Comparison of ENCODE assay signal across 19 cellular contexts in genomic region chr21:35316933-35317332, GRCh38.
A peak's percentile ranks its signal among the peaks of the same experiment; 100 is the strongest.
DNase-seq lines count a peak whose midpoint lies in the region; ATAC-seq and TF ChIP-seq lines count a peak whose summit lies in the region.
"Had no signal": no experiment of that assay in that cellular context is flagged by ENCODE, and none has a peak within 500 bp of the region (broad histone marks: within the 10 kb centered on the region; RNA-seq: fewer than 3 reads in every experiment).

No MANE protein-coding gene starts in this region.

- H3K9me3 ChIP-seq in endodermal cell (ENCODE audit: control insufficient read depth, low read length): no peaks in the 10 kb centered on the region
- H3K9me3 ChIP-seq: prostate gland, spleen, upper lobe of left lung had no signal

- CTCF ChIA-PET in activated CD4-positive, alpha-beta T cell treated with anti-CD3 and anti-CD28 coated beads for 36 hours (lab: Charles Lee): interaction anchor here (0.6 kb wide), 1 partner anchor 17 kb away, joined by 3 read pairs; no protein-coding TSS in a partner anchor
- CTCF ChIA-PET in activated CD4-positive, alpha-beta T cell treated with anti-CD3 and anti-CD28 coated beads, Interleukin-2, amount 10 ng/mL, durations not matched to agents 7 days and 5 days (lab: Charles Lee): no interaction called here

- WGBS in endodermal cell (ENCODE audit: insufficient coverage in 1 of 2, insufficient read length in 1 of 2), 2 experiments: 62 to 83% methylated on average over 4 of the region's 4 CpGs

- no peak overlapping the region for H3K27ac Mint-ChIP-seq in activated CD4-positive, alpha-beta T cell treated with anti-CD3 and anti-CD28 coated beads for 36 hours
- no peak overlapping the region for H3K27ac Mint-ChIP-seq in activated CD4-positive, alpha-beta T cell treated with anti-CD3 and anti-CD28 coated beads, Interleukin-2, amount 10 ng/mL, durations not matched to agents 7 days and 5 days
- no peak overlapping the region for H3K27ac Mint-ChIP-seq in endodermal cell
- H3K27ac Mint-ChIP-seq: naive B cell had no signal

- H3K4me1 ChIP-seq in endodermal cell (ENCODE audit: control insufficient read depth, insufficient read depth, low read length): peaks cover 13% of the 10 kb centered on the region
- H3K4me1 ChIP-seq: prostate gland, spleen, upper lobe of left lung had no signal

- H3K9me3 Mint-ChIP-seq in activated CD4-positive, alpha-beta T cell treated with anti-CD3 and anti-CD28 coated beads for 36 hours (ENCODE audit: low read depth): no peaks in the 10 kb centered on the region
- H3K9me3 Mint-ChIP-seq in activated CD4-positive, alpha-beta T cell treated with anti-CD3 and anti-CD28 coated beads, Interleukin-2, amount 10 ng/mL, durations not matched to agents 7 days and 5 days: peaks cover 2% of the 10 kb centered on the region
- no peaks in the 10 kb centered on the region for H3K9me3 Mint-ChIP-seq in endodermal cell
- H3K9me3 Mint-ChIP-seq: naive B cell had no signal

- no peak overlapping the region for H3K27ac ChIP-seq in endodermal cell (ENCODE audit: low read depth, low read length)
- H3K27ac ChIP-seq: prostate gland, spleen, upper lobe of left lung had no signal

- DNase-seq in activated CD4-positive, alpha-beta T cell treated with anti-CD3 and anti-CD28 coated beads for 36 hours: peak; percentile 18
- DNase-seq in activated CD4-positive, alpha-beta T cell treated with anti-CD3 and anti-CD28 coated beads, Interleukin-2, amount 10 ng/mL, durations not matched to agents 7 days and 5 days: no peak
- DNase-seq in OCI-M1 (lab: John Stamatoyannopoulos, UW) (peak; percentile 21), endodermal cell (peak; percentile 50), non-pigmented ciliary epithelial cell (ENCODE audit: low read depth) (peak; percentile 47), GM20000 (ENCODE audit: low spot score) (no peak), CD1c-positive myeloid dendritic cell (ENCODE audit: extremely low spot score) (no peak)
- DNase-seq: activated T-cell treated with anti-CD3 and anti-CD28 coated beads, Interleukin-2, amount 50 U/mL, for 48 hours; C1 segment of cervical spinal cord; naive B cell; NCI-H1436 treated with DMSO at 0.1 percent for 48 hours; NCI-H82; spleen; stimulated activated naive CD8-positive, alpha-beta T cell treated with anti-CD3 and anti-CD28 coated beads, Interleukin-15, Interleukin-2, amounts not matched to agents 100 U/mL and 50 U/mL, for 24 hours; T-helper 9 cell; upper lobe of left lung had no signal

- peaks cover 4% of the 10 kb centered on the region for H3K4me1 Mint-ChIP-seq in activated CD4-positive, alpha-beta T cell treated with anti-CD3 and anti-CD28 coated beads for 36 hours
- H3K4me1 Mint-ChIP-seq in activated CD4-positive, alpha-beta T cell treated with anti-CD3 and anti-CD28 coated beads, Interleukin-2, amount 10 ng/mL, durations not matched to agents 7 days and 5 days: no peaks in the 10 kb centered on the region
- H3K4me1 Mint-ChIP-seq in endodermal cell: peaks cover 50% of the 10 kb centered on the region
- H3K4me1 Mint-ChIP-seq: naive B cell had no signal

- intact Hi-C loops in activated CD4-positive, alpha-beta T cell treated with anti-CD3 and anti-CD28 coated beads for 36 hours (cut with DNase I, micrococcal nuclease): no loop called here

- H3K9ac ChIP-seq in endodermal cell (ENCODE audit: extremely low read depth, low read length, poor library complexity, severe bottlenecking): no peak overlapping the region

- H3K4me3 ChIP-seq in endodermal cell (ENCODE audit: low read length): peak overlapping the region; percentile 27
- H3K4me3 ChIP-seq: lung, prostate gland, spleen, upper lobe of left lung had no signal

- no peaks in the 10 kb centered on the region for H3K36me3 Mint-ChIP-seq in activated CD4-positive, alpha-beta T cell treated with anti-CD3 and anti-CD28 coated beads for 36 hours (ENCODE audit: low read depth)
- H3K36me3 Mint-ChIP-seq in activated CD4-positive, alpha-beta T cell treated with anti-CD3 and anti-CD28 coated beads, Interleukin-2, amount 10 ng/mL, durations not matched to agents 7 days and 5 days (ENCODE audit: low read depth): no peaks in the 10 kb centered on the region
- H3K36me3 Mint-ChIP-seq in endodermal cell (ENCODE audit: low read depth): no peaks in the 10 kb centered on the region
- H3K36me3 Mint-ChIP-seq: naive B cell had no signal

- POLR2A ChIA-PET in activated CD4-positive, alpha-beta T cell treated with anti-CD3 and anti-CD28 coated beads for 36 hours (lab: Charles Lee): no interaction called here
- POLR2A ChIA-PET in activated CD4-positive, alpha-beta T cell treated with anti-CD3 and anti-CD28 coated beads, Interleukin-2, amount 10 ng/mL, durations not matched to agents 7 days and 5 days (lab: Charles Lee): no interaction called here

- peak; percentile 68 for ATAC-seq in activated CD4-positive, alpha-beta T cell treated with anti-CD3 and anti-CD28 coated beads for 36 hours
- ATAC-seq in HG02885 (IDR thresholded peaks at IDR 0.05; ENCODE audit: poor library complexity, unreplicated experiment): no peak
- ATAC-seq: stimulated activated naive CD8-positive, alpha-beta T cell treated with anti-CD3 and anti-CD28 coated beads, Interleukin-15, Interleukin-2, amounts not matched to agents 100 U/mL and 50 U/mL, for 24 hours had no signal

- TF ChIP-seq CTCF in endodermal cell (conservative IDR thresholded peaks at IDR 0.05) (no peak), GM20000 (IDR thresholded peaks at IDR 0.05; ENCODE audit: extremely low read depth, missing control alignments) (no peak)

- H3K4me3 Mint-ChIP-seq in activated CD4-positive, alpha-beta T cell treated with anti-CD3 and anti-CD28 coated beads for 36 hours: no peak overlapping the region
- no peak overlapping the region for H3K4me3 Mint-ChIP-seq in activated CD4-positive, alpha-beta T cell treated with anti-CD3 and anti-CD28 coated beads, Interleukin-2, amount 10 ng/mL, durations not matched to agents 7 days and 5 days
- no peak overlapping the region for H3K4me3 Mint-ChIP-seq in endodermal cell
- H3K4me3 Mint-ChIP-seq: naive B cell had no signal

- H3K27me3 ChIP-seq in endodermal cell (ENCODE audit: control insufficient read depth, insufficient read depth, low read length, poor library complexity, severe bottlenecking): no peaks in the 10 kb centered on the region
- H3K27me3 ChIP-seq: spleen, upper lobe of left lung had no signal

- no peaks in the 10 kb centered on the region for H3K36me3 ChIP-seq in endodermal cell (ENCODE audit: control insufficient read depth, insufficient read depth, low read length)
- H3K36me3 ChIP-seq: prostate gland, spleen, upper lobe of left lung had no signal

- H3K27me3 Mint-ChIP-seq in activated CD4-positive, alpha-beta T cell treated with anti-CD3 and anti-CD28 coated beads for 36 hours: peaks cover 2% of the 10 kb centered on the region
- no peaks in the 10 kb centered on the region for H3K27me3 Mint-ChIP-seq in activated CD4-positive, alpha-beta T cell treated with anti-CD3 and anti-CD28 coated beads, Interleukin-2, amount 10 ng/mL, durations not matched to agents 7 days and 5 days
- H3K27me3 Mint-ChIP-seq in endodermal cell (ENCODE audit: insufficient read depth): no peaks in the 10 kb centered on the region

Comparison
In these comparisons a context has a peak if more than half of its experiments do, and no peak if none do; other contexts are left out.
1. DNase-seq: peak in activated CD4-positive, alpha-beta T cell treated with anti-CD3 and anti-CD28 coated beads for 36 hours (single experiment), OCI-M1 (single experiment), endodermal cell (single experiment) and non-pigmented ciliary epithelial cell (single experiment); none in activated CD4-positive, alpha-beta T cell treated with anti-CD3 and anti-CD28 coated beads, Interleukin-2, amount 10 ng/mL, durations not matched to agents 7 days and 5 days (single experiment), GM20000 (single experiment) and CD1c-positive myeloid dendritic cell (single experiment).